In the genomic region with DNA sequence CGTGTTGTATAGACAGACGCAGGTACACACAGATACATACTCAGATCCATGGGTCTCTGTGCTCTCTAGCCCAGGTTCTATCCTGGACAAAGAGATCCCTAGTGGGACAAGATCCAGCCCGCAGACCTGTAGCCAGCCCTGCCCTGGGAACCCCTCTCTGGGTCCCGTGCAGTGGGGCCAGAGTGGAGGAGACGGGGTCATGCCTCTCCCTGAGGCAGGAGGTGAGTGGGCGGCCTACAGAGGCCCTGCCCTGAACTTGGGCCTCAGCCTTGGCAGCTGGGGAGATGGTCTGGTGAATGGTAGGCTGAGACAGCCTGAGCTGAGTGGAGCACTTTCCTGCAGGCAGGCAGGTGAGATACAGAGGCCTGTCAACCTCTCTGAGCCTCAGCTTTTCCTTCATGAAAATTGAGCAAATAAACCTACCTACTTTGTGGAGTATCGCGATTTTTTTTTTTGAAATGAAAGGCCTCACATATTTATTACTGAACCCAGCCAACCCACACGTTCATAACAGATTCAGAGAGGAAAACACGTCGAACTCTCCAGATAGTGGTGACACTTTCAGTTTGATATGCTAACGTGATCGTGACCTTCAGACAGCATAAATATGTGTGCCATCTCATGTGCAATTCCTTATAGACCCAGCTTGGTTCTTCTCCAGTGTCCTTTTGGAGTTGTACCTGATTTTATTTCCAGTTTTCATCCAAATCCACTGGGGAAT, we compare ENCODE assay signal across 8 cellular contexts. TPM values are rescaled to one million over a fixed set of nuclear protein-coding genes. Genes with fewer than 3 reads are reported as not detected.
DNase-seq lines count a peak whose midpoint lies in the region; ATAC-seq and TF ChIP-seq lines count a peak whose summit lies in the region.

No MANE protein-coding gene starts in this region.

- H3K27me3 ChIP-seq in WERI-Rb-1 (ENCODE audit: insufficient read depth, low read depth, severe bottlenecking) (no peaks in the 10 kb centered on the region), esophagus muscularis mucosa (no peaks in the 10 kb centered on the region)

- TF ChIP-seq POLR2A in esophagus muscularis mucosa (IDR thresholded peaks at IDR 0.05; ENCODE audit: low read depth): no peak

- H3K4me1 ChIP-seq in esophagus muscularis mucosa: peaks cover 15 to 31% (median 23%) of the 10 kb centered on the region in 4 donors

- no peak overlapping the region for H3K4me3 ChIP-seq in GM12865 (ENCODE audit: low read depth, low read length)
- no peak overlapping the region for H3K4me3 ChIP-seq in WERI-Rb-1 (ENCODE audit: low read depth, low read length)
- no peak overlapping the region for H3K4me3 ChIP-seq in esophagus muscularis mucosa

- no peaks in the 10 kb centered on the region for H3K9me3 ChIP-seq in WERI-Rb-1 (ENCODE audit: severe bottlenecking)
- H3K9me3 ChIP-seq in esophagus muscularis mucosa: no peaks in the 10 kb centered on the region

- no peak for TF ChIP-seq EP300 in esophagus muscularis mucosa (IDR thresholded peaks at IDR 0.05)

- peak; percentile 55 for DNase-seq in GM12865 (ENCODE audit: low read depth)
- no peak for DNase-seq in WERI-Rb-1
- DNase-seq in esophagus muscularis mucosa (ENCODE audit: extremely low spot score): no peak
- peak; percentile 34 for DNase-seq in stimulated activated CD4-positive, alpha-beta T cell treated with anti-CD3 and anti-CD28 coated beads, Interleukin-12 subunit alpha, Interleukin-12 subunit beta, amount 100 ng/mL, for 4 hours
- no peak for DNase-seq in putamen (ENCODE audit: low spot score)
- DNase-seq in germinal center (ENCODE audit: low spot score): no peak

- TF ChIP-seq CTCF in GM12865 (IDR thresholded peaks at IDR 0.05; ENCODE audit: insufficient read depth, low read depth, low read length, missing control alignments) (no peak), WERI-Rb-1 (IDR thresholded peaks at IDR 0.05; ENCODE audit: low read depth, low read length) (no peak), esophagus muscularis mucosa (IDR thresholded peaks at IDR 0.05) (no peak)

- WGBS in esophagus muscularis mucosa: 73% methylated on average over 12 of the region's 13 CpGs

- peak overlapping the region; percentile 8; the same call in 1 of the 2 replicates for H3K27ac ChIP-seq in WERI-Rb-1
- H3K27ac ChIP-seq in esophagus muscularis mucosa (replicated peaks in 1 of 4): peak overlapping the region in 3 of 4 donors; percentile 57 to 100 (median 100)

- ATAC-seq in GM19467 (IDR thresholded peaks at IDR 0.05; ENCODE audit: unreplicated experiment) (no peak), HG02763 (IDR thresholded peaks at IDR 0.05; ENCODE audit: unreplicated experiment) (no peak)

- H3K36me3 ChIP-seq in WERI-Rb-1 (peaks cover 11% of the 10 kb centered on the region), esophagus muscularis mucosa (peaks cover 0 to 6% (median 0%) of the 10 kb centered on the region in 4 donors)

- intact Hi-C loops in esophagus muscularis mucosa (cut with DNase I): no loop called here

RNA-seq across cellular contexts. Expression of a gene that starts 3.4 kb away (rescaled TPM):
- total RNA-seq in esophagus muscularis mucosa: 100 to 1,000 TPM; 325 to 457 (median 403) TPM

RNA-seq across cellular contexts. Expression of a gene that starts 10.6 kb away (rescaled TPM):
- total RNA-seq in esophagus muscularis mucosa: 1 to 10 TPM in 3 of 4 donors, under 1 TPM in 1; 0.52 to 2.5 (median 1.3) TPM

RNA-seq across cellular contexts. Expression of a gene that starts 38.0 kb away (rescaled TPM):
- 100 to 1,000 TPM in 1 of 4 donors, 10 to 100 TPM in 3; 86.8 to 116 (median 93.9) TPM for total RNA-seq in esophagus muscularis mucosa

RNA-seq across cellular contexts. Expression of a gene that starts 55.5 kb away (rescaled TPM):
- 10 to 100 TPM; 15.0 to 50.3 (median 28.0) TPM for total RNA-seq in esophagus muscularis mucosa

RNA-seq across cellular contexts. Expression of a gene that starts 58.6 kb away (rescaled TPM):
- total RNA-seq in esophagus muscularis mucosa: 1 to 10 TPM in 1 of 4 donors, under 1 TPM in 3; 0.17 to 1.2 (median 0.54) TPM

Comparison
In these comparisons a context has a peak if more than half of its experiments do, and no peak if none do; other contexts are left out.
1. DNase-seq: peak in GM12865 (single experiment) and stimulated activated CD4-positive, alpha-beta T cell treated with anti-CD3 and anti-CD28 coated beads, Interleukin-12 subunit alpha, Interleukin-12 subunit beta, amount 100 ng/mL, for 4 hours (single experiment); none in WERI-Rb-1 (single experiment), esophagus muscularis mucosa (single experiment), putamen (single experiment) and germinal center (single experiment).